Comparison of ENCODE assay signal across 8 cellular contexts in genomic region chr3:10248984-10249748, GRCh38. TPM values are rescaled to one million over a fixed set of nuclear protein-coding genes. Genes with fewer than 3 reads are reported as not detected.
DNase-seq lines count a peak whose midpoint lies in the region; ATAC-seq and TF ChIP-seq lines count a peak whose summit lies in the region.

No MANE protein-coding gene starts in this region.

- H3K9me3 ChIP-seq in adrenal gland (replicated peaks in 1 of 3) (peaks cover 0 to 5% (median 0%) of the 10 kb centered on the region in 3 donors), skeletal muscle tissue (ENCODE audit: control insufficient read depth in 3 of 3, low read length in 3 of 3) (no peaks in the 10 kb centered on the region)

- H3K36me3 ChIP-seq in adrenal gland (replicated peaks in 1 of 2), result peaks cover 0 to 16% of the 10 kb centered on the region in 2 donors
- H3K36me3 ChIP-seq in skeletal muscle tissue (ENCODE audit: control insufficient read depth in 3 of 3, insufficient read depth in 3 of 3, low read length in 3 of 3), result peaks cover 14 to 20% (median 20%) of the 10 kb centered on the region in 3 donors

- 2 to 4% (median 4%) methylated on average over 14 to 32 of the region's 32 CpGs for WGBS in adrenal gland, 4 donors

- H3K27me3 ChIP-seq in adrenal gland (no peaks in the 10 kb centered on the region), skeletal muscle tissue (ENCODE audit: control insufficient read depth in 3 of 3, insufficient read depth in 3 of 3, low read length in 3 of 3) (no peaks in the 10 kb centered on the region)

- ATAC-seq in GM19438 (IDR thresholded peaks at IDR 0.05; ENCODE audit: low read depth, unreplicated experiment), result peak; percentile 30
- ATAC-seq in SK-N-SH treated with all-trans-retinoic acid at 6 μM for 48 hours, result peak; percentile 38
- ATAC-seq in GM19324 (IDR thresholded peaks at IDR 0.05; ENCODE audit: low FRiP score, unreplicated experiment), result no peak

- H3K4me1 ChIP-seq in adrenal gland (replicated peaks in 1 of 2) (peaks cover 14 to 33% of the 10 kb centered on the region in 2 donors), skeletal muscle tissue (ENCODE audit: control insufficient read depth in 3 of 3, insufficient read depth in 3 of 3, low read length in 3 of 3) (peaks cover 16 to 28% (median 18%) of the 10 kb centered on the region in 3 donors)

- H3K27ac ChIP-seq in adrenal gland (peak overlapping the region; percentile 40 to 98 (median 88)), skeletal muscle tissue (ENCODE audit: low read depth, low read length) (peak overlapping the region; percentile 74)

- H3K4me3 ChIP-seq in adrenal gland, result peak overlapping the region in 3 of 4 donors; percentile 40 to 99 (median 54)
- H3K4me3 ChIP-seq in skeletal muscle tissue (ENCODE audit: low read length in 3 of 3), result peak overlapping the region; percentile 92 to 96 (median 93)

- no peak for TF ChIP-seq POLR2A in adrenal gland (IDR thresholded peaks at IDR 0.05)

- intact Hi-C loops in adrenal gland (cut with DNase I), result no loop called here

- TF ChIP-seq CTCF in adrenal gland (IDR thresholded peaks at IDR 0.05), result no peak

- peak; percentile 21 for DNase-seq in A172 (ENCODE audit: low spot score)
- DNase-seq in adrenal gland, result peak; percentile 16 to 58 (median 30)
- DNase-seq in hepatic stellate cell (ENCODE audit: low spot score), result peak; percentile 32
- no peak for DNase-seq in NCI-H1694 treated with DMSO at 0.1 percent for 48 hours (lab: John Stamatoyannopoulos, UW)

- peak overlapping the region; percentile 87 to 91 (median 88) for H3K9ac ChIP-seq in skeletal muscle tissue (ENCODE audit: low read depth in 1 of 3, low read length in 3 of 3)

TF ChIP-seq in SK-N-SH treated with all-trans-retinoic acid at 6 μM for 48 hours, 23 proteins besides CTCF, POLR2A, EP300 and RAD21:
- no peak for TF ChIP-seq ZC3H10 (CRISPR knock-in tag; IDR thresholded peaks at IDR 0.05)
- no peak for TF ChIP-seq RARB (CRISPR knock-in tag; IDR thresholded peaks at IDR 0.05)
- no peak for TF ChIP-seq ISL1 (CRISPR knock-in tag; IDR thresholded peaks at IDR 0.05)
- no peak for TF ChIP-seq PATZ1 (CRISPR knock-in tag; IDR thresholded peaks at IDR 0.05; ENCODE audit: borderline replicate concordance)
- TF ChIP-seq CREB5 (CRISPR knock-in tag; IDR thresholded peaks at IDR 0.05; ENCODE audit: low read depth), result no peak
- TF ChIP-seq ZFP30 (CRISPR knock-in tag; IDR thresholded peaks at IDR 0.05), result no peak
- TF ChIP-seq TCF4 (CRISPR knock-in tag; IDR thresholded peaks at IDR 0.05; ENCODE audit: borderline replicate concordance), result no peak
- TF ChIP-seq BACH2 (CRISPR knock-in tag; IDR thresholded peaks at IDR 0.05; ENCODE audit: borderline replicate concordance), result no peak
- no peak for TF ChIP-seq TSHZ2 (CRISPR knock-in tag; IDR thresholded peaks at IDR 0.05)
- TF ChIP-seq ZNF565 (CRISPR knock-in tag; conservative IDR thresholded peaks at IDR 0.05; ENCODE audit: low read depth), result no peak
- no peak for TF ChIP-seq ARNTL (CRISPR knock-in tag; IDR thresholded peaks at IDR 0.05; ENCODE audit: borderline replicate concordance, low read depth)
- TF ChIP-seq POU6F1 (CRISPR knock-in tag; IDR thresholded peaks at IDR 0.05; ENCODE audit: borderline replicate concordance, low read depth), result no peak
- TF ChIP-seq CSRNP3 (CRISPR knock-in tag; IDR thresholded peaks at IDR 0.05), result no peak
- TF ChIP-seq PPARA (CRISPR knock-in tag; IDR thresholded peaks at IDR 0.05; ENCODE audit: borderline replicate concordance), result no peak
- TF ChIP-seq ZNF8 (CRISPR knock-in tag; IDR thresholded peaks at IDR 0.05), result no peak
- TF ChIP-seq GLIS3 (CRISPR knock-in tag; IDR thresholded peaks at IDR 0.05), result no peak
- TF ChIP-seq CSDC2 (CRISPR knock-in tag; IDR thresholded peaks at IDR 0.05), result no peak

RNA-seq across cellular contexts. Expression of gene TATDN2, which starts 0.9 kb away (rescaled TPM):
- total RNA-seq in A172 (2014; rRNA removed; shearing (Covaris generic)), result 16.0 and 18.8 TPM in 2 replicates
- total RNA-seq in adrenal gland, result 10 to 100 TPM; 17.3 to 34.8 (median 26.7) TPM
- 10 to 100 TPM; 14.9 to 22.6 (median 16.7) TPM for polyA plus RNA-seq in adrenal gland
- 13.6 TPM for total RNA-seq in skeletal muscle tissue

RNA-seq across cellular contexts. Expression of gene GHRL, which starts 43.6 kb away (rescaled TPM):
- total RNA-seq in A172 (2014; rRNA removed; shearing (Covaris generic)), result not detected in 2 replicates
- under 1 TPM in 2 of 8 donors, not detected in 6; 0.70 to 0.97 TPM for total RNA-seq in adrenal gland
- 1 to 10 TPM in 2 of 3 donors, not detected in 1; 1.1 to 2.2 TPM for polyA plus RNA-seq in adrenal gland
- total RNA-seq in skeletal muscle tissue, result 0.52 TPM
